In genomic region chr2:238789317-238789806, GRCh38 we compare ENCODE assay signal across 23 cellular contexts. TPM values are rescaled to one million over a fixed set of nuclear protein-coding genes. Genes with fewer than 3 reads are reported as not detected.
"Had no signal": no experiment of that assay in that cellular context is flagged by ENCODE, and none has a peak within 500 bp of the region (broad histone marks: within the 10 kb centered on the region; RNA-seq: fewer than 3 reads in every experiment).

No MANE protein-coding gene starts in this region.

- H3K4me3 Mint-ChIP-seq: activated CD4-positive, alpha-beta memory T cell treated with anti-CD3 and anti-CD28 coated beads for 36 hours; activated naive CD4-positive, alpha-beta T cell treated with anti-CD3 and anti-CD28 coated beads for 36 hours; dendritic cell treated with granulocyte-macrophage colony-stimulating factor and Interleukin-4, amounts not matched to agents 40 ng/mL and 50 ng/mL, for 4 days; naive thymus-derived CD4-positive, alpha-beta T cell; neural progenitor cell; stimulated activated naive CD8-positive, alpha-beta T cell treated with anti-CD3 and anti-CD28 coated beads, Interleukin-15, Interleukin-2, amounts not matched to agents 100 ng/mL and 50 ng/mL, for 24 hours had no signal

- DNase-seq: activated CD4-positive, alpha-beta memory T cell treated with anti-CD3 and anti-CD28 coated beads for 36 hours; activated CD4-positive, alpha-beta T cell treated with anti-CD3 and anti-CD28 coated beads for 48 hours; activated effector memory CD4-positive, alpha-beta T cell treated with Interleukin-2 at 50 U/mL for 16 hours; activated naive CD4-positive, alpha-beta T cell treated with anti-CD3 and anti-CD28 coated beads for 36 hours; activated T-cell treated with anti-CD3 and anti-CD28 coated beads, Interleukin-2, amount 50 U/mL, for 48 hours; caudate nucleus; effector CD4-positive, alpha-beta T cell; erythroblast; glutamatergic neuron; kidney glomerular epithelial cell; left lung; naive thymus-derived CD4-positive, alpha-beta T cell; sigmoid colon; stimulated activated CD4-positive, alpha-beta T cell treated with anti-CD3 and anti-CD28 coated beads, Interleukin-2, amount 100 ng/mL, for 48 hours; T-helper 2 cell; transverse colon had no signal

- H3K27ac Mint-ChIP-seq: activated CD4-positive, alpha-beta memory T cell treated with anti-CD3 and anti-CD28 coated beads for 36 hours; activated naive CD4-positive, alpha-beta T cell treated with anti-CD3 and anti-CD28 coated beads for 36 hours; dendritic cell treated with granulocyte-macrophage colony-stimulating factor and Interleukin-4, amounts not matched to agents 40 ng/mL and 50 ng/mL, for 4 days; naive thymus-derived CD4-positive, alpha-beta T cell; stimulated activated naive CD8-positive, alpha-beta T cell treated with anti-CD3 and anti-CD28 coated beads, Interleukin-15, Interleukin-2, amounts not matched to agents 100 ng/mL and 50 ng/mL, for 24 hours had no signal

- H3K27me3 ChIP-seq: hepatocyte, neural progenitor cell, sigmoid colon, transverse colon had no signal

- FAIRE-seq: frontal cortex, urothelium cell line had no signal

- H3K4me3 ChIP-seq: hepatocyte, left lung, lung, neural progenitor cell, sigmoid colon, transverse colon had no signal

- H3K36me3 Mint-ChIP-seq: activated CD4-positive, alpha-beta memory T cell treated with anti-CD3 and anti-CD28 coated beads for 36 hours; naive thymus-derived CD4-positive, alpha-beta T cell; neural progenitor cell had no signal

- ATAC-seq: left lung; naive thymus-derived CD4-positive, alpha-beta T cell had no signal

- H3K9me3 Mint-ChIP-seq: activated CD4-positive, alpha-beta memory T cell treated with anti-CD3 and anti-CD28 coated beads for 36 hours; activated naive CD4-positive, alpha-beta T cell treated with anti-CD3 and anti-CD28 coated beads for 36 hours; dendritic cell treated with granulocyte-macrophage colony-stimulating factor and Interleukin-4, amounts not matched to agents 40 ng/mL and 50 ng/mL, for 4 days; neural progenitor cell; stimulated activated naive CD8-positive, alpha-beta T cell treated with anti-CD3 and anti-CD28 coated beads, Interleukin-15, Interleukin-2, amounts not matched to agents 100 ng/mL and 50 ng/mL, for 24 hours had no signal

- H3K27ac ChIP-seq: left lung, neural progenitor cell, sigmoid colon, transverse colon had no signal

- H3K36me3 ChIP-seq: left lung, neural progenitor cell, sigmoid colon, transverse colon had no signal

RNA-seq across cellular contexts. Expression of gene TWIST2, which starts 58.5 kb away (rescaled TPM):
- total RNA-seq: activated CD4-positive, alpha-beta memory T cell treated with anti-CD3 and anti-CD28 coated beads for 36 hours; activated naive CD4-positive, alpha-beta T cell treated with anti-CD3 and anti-CD28 coated beads for 36 hours; frontal cortex; naive thymus-derived CD4-positive, alpha-beta T cell had no signal
- polyA plus RNA-seq: naive thymus-derived CD4-positive, alpha-beta T cell had no signal
